ENCODE assay signal across 11 cellular contexts in the genomic region with DNA sequence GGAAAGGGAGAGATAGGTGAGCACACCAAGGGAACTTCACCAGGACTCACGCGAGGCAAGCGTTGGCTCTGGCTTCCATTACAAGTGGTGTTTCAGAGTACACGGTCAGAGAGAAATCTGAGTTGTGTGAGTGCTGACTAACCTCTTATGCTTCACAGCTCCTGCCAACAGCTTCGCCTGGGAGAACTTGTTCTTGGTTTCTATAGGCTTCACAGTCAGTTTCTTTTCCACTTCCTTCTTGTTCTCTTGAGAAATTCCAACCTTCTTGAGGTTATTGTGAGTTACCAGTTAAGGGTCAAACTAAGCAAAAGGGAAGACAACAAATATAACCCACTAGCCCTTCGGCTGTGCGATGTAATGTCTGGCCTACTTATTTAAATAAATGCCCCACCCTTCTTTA. TPM values are rescaled to one million over a fixed set of nuclear protein-coding genes. Genes with fewer than 3 reads are reported as not detected.
DNase-seq lines count a peak whose midpoint lies in the region; ATAC-seq and TF ChIP-seq lines count a peak whose summit lies in the region.
"Had no signal": no experiment of that assay in that cellular context is flagged by ENCODE, and none has a peak within 500 bp of the region (broad histone marks: within the 10 kb centered on the region; RNA-seq: fewer than 3 reads in every experiment).

No MANE protein-coding gene starts in this region.

- H3K4me1 ChIP-seq in KMS-11 (ENCODE audit: low read depth, poor library complexity, severe bottlenecking) (peaks cover 42% of the 10 kb centered on the region), spleen (peaks cover 0 to 32% (median 24%) of the 10 kb centered on the region in 6 donors)

- peak overlapping the region; percentile 34; the same call in 1 of the 2 replicates for H3K4me2 ChIP-seq in KMS-11
- H3K4me2 ChIP-seq: smooth muscle cell had no signal

- H3K27ac ChIP-seq in KMS-11 (peak overlapping the region; percentile 5; the same call in 1 of the 2 replicates), spleen (peak overlapping the region in 6 of 8 donors; percentile 37 to 79 (median 56))

- no peaks in the 10 kb centered on the region for H3K79me2 ChIP-seq in KMS-11 (ENCODE audit: insufficient read depth, low read depth)

- intact Hi-C loops in left cardiac atrium (cut with DNase I) (loop anchor here (2.0 to 10.0 kb wide), 2 partner anchors 82 to 302 kb away; partner anchors contain the start of gene SLC12A3 (in 1 of the 2)), spleen (cut with DNase I; ENCODE audit: low total_unique reads) (loop anchor here (10.0 kb wide), 1 partner anchor 82 kb away; no protein-coding TSS in a partner anchor)

- no peak for TF ChIP-seq POLR2A in spleen (IDR thresholded peaks at IDR 0.05)

- no peaks in the 10 kb centered on the region for H3K9me3 ChIP-seq in spleen

- DNase-seq in astrocyte of the hippocampus (ENCODE audit: low read depth, low spot score) (peak; percentile 72), left cardiac atrium (no peak), spleen (no peak), GM20000 (ENCODE audit: low spot score) (no peak)
- DNase-seq in stimulated activated naive CD8-positive, alpha-beta T cell treated with anti-CD3 and anti-CD28 coated beads, Interleukin-15, Interleukin-2, amounts not matched to agents 100 U/mL and 50 U/mL, for 24 hours: no peak
- DNase-seq: erythroblast, NCI-H524 had no signal

- H3K27me3 ChIP-seq in KMS-11 (ENCODE audit: insufficient read depth, low read depth): no peaks in the 10 kb centered on the region
- no peaks in the 10 kb centered on the region for H3K27me3 ChIP-seq in spleen (replicated peaks in 1 of 7)

- ATAC-seq in left cardiac atrium (peak; percentile 75 to 80), HG02970 (IDR thresholded peaks at IDR 0.05; ENCODE audit: low FRiP score, unreplicated experiment) (no peak), HG03354 (IDR thresholded peaks at IDR 0.05; ENCODE audit: poor library complexity, severe bottlenecking, unreplicated experiment) (no peak)
- no peak for ATAC-seq in stimulated activated naive CD8-positive, alpha-beta T cell treated with anti-CD3 and anti-CD28 coated beads, Interleukin-15, Interleukin-2, amounts not matched to agents 100 U/mL and 50 U/mL, for 24 hours

- H4K20me1 ChIP-seq in KMS-11 (ENCODE audit: insufficient read depth): no peaks in the 10 kb centered on the region

- 51 to 70% (median 65%) methylated on average over 7 of the region's 7 CpGs for WGBS in spleen, 5 donors

- H2AFZ ChIP-seq in KMS-11 (ENCODE audit: low read depth): no peak overlapping the region

- TF ChIP-seq CTCF in KMS-11 (conservative IDR thresholded peaks at IDR 0.05; ENCODE audit: low read depth, low read length) (no peak), spleen (IDR thresholded peaks at IDR 0.05 in 8 of 11, conservative IDR thresholded peaks at IDR 0.05 in 3 of 11) (no peak), GM20000 (IDR thresholded peaks at IDR 0.05; ENCODE audit: extremely low read depth, missing control alignments) (no peak)

- H3K36me3 ChIP-seq in KMS-11 (ENCODE audit: insufficient read depth) (no peaks in the 10 kb centered on the region; the same call in 1 of the 2 replicates), spleen (peaks cover 0 to 94% (median 69%) of the 10 kb centered on the region in 6 donors)

- no peak overlapping the region for H3K9ac ChIP-seq in KMS-11

- H3K4me3 ChIP-seq in KMS-11 (IDR thresholded peaks at IDR 0.05; ENCODE audit: insufficient read depth, low read depth, low read length) (no peak overlapping the region), spleen (no peak overlapping the region)
- H3K4me3 ChIP-seq: smooth muscle cell had no signal

RNA-seq across cellular contexts. Expression of gene PSME3IP1, which starts 18.9 kb away (rescaled TPM):
- total RNA-seq in left cardiac atrium (10 to 100 TPM; 52.2 to 60.3 TPM), spleen (100 to 1,000 TPM in 3 of 7 donors, 10 to 100 TPM in 4; 75.8 to 128 (median 99.8) TPM)
- polyA plus RNA-seq in spleen: 10 to 100 TPM; 64.6 to 92.3 (median 66.7) TPM

RNA-seq across cellular contexts. Expression of gene RSPRY1, which starts 19.2 kb away (rescaled TPM):
- total RNA-seq in left cardiac atrium (10 to 100 TPM; 13.4 to 16.5 TPM), spleen (10 to 100 TPM; 28.4 to 38.8 (median 31.1) TPM)
- 1 to 10 TPM; 7.3 to 9.1 (median 8.3) TPM for polyA plus RNA-seq in spleen

Comparison
In these comparisons a context has a peak if more than half of its experiments do, and no peak if none do; other contexts are left out.
1. ATAC-seq: peak in left cardiac atrium (2 of 2); none in stimulated activated naive CD8-positive, alpha-beta T cell treated with anti-CD3 and anti-CD28 coated beads, Interleukin-15, Interleukin-2, amounts not matched to agents 100 U/mL and 50 U/mL, for 24 hours (single experiment), HG02970 (single experiment) and HG03354 (single experiment).